In genomic region chr1:221741971-221742554, GRCh38 we compare ENCODE assay signal across 8 cellular contexts. TPM values are rescaled to one million over a fixed set of nuclear protein-coding genes. Genes with fewer than 3 reads are reported as not detected.
DNase-seq lines count a peak whose midpoint lies in the region; ATAC-seq and TF ChIP-seq lines count a peak whose summit lies in the region.

Gene DUSP10 (minus strand): TSS chr1:221742089. CDS start chr1:221739744, 2,345 bp downstream.

- TF ChIP-seq EP300 in upper lobe of left lung (IDR thresholded peaks at IDR 0.05): peak in 1 of 4 donors; percentile 49

- peak within 1 kb of the TSS; percentile 99 to 100 (median 99) for H3K27ac ChIP-seq in upper lobe of left lung

- no peaks in the 10 kb centered on the region for H3K27me3 ChIP-seq in upper lobe of left lung

- no peaks in the 10 kb centered on the region for H3K9me3 ChIP-seq in upper lobe of left lung

- peak; percentile 84 for ATAC-seq in HG02870 (IDR thresholded peaks at IDR 0.05; ENCODE audit: unreplicated experiment)
- peak; percentile 95 to 96 for ATAC-seq in left cardiac atrium
- ATAC-seq in upper lobe of left lung (ENCODE audit: low FRiP score in 2 of 2): peak; percentile 96 to 99

- peak within 1 kb of the TSS; percentile 76 to 81 (median 79) for H3K4me3 ChIP-seq in upper lobe of left lung

- TF ChIP-seq POLR2A in upper lobe of left lung (IDR thresholded peaks at IDR 0.05): peak in 3 of 4 donors; percentile 55 to 96 (median 84)

- peak; percentile 34 for TF ChIP-seq CTCF in GM13977 (IDR thresholded peaks at IDR 0.05; ENCODE audit: extremely low read depth, insufficient read depth, missing control alignments)
- peak in 1 of 6 experiments; percentile 20 for TF ChIP-seq CTCF in upper lobe of left lung (IDR thresholded peaks at IDR 0.05)

- intact Hi-C loops in left cardiac atrium (cut with DNase I): loop anchor here in 1 of 2 donors (10.0 kb wide), 1 partner anchor 423 kb away; no protein-coding TSS in a partner anchor
- intact Hi-C loops in posterior cingulate gyrus (cut with DNase I): loop anchor here (5.0 kb wide), 5 partner anchors 35 to 725 kb away; no protein-coding TSS in a partner anchor

- peaks cover 0 to 11% (median 1%) of the 10 kb centered on the region in 4 donors for H3K36me3 ChIP-seq in upper lobe of left lung

- H3K4me1 ChIP-seq in upper lobe of left lung: peaks cover 18 to 36% (median 20%) of the 10 kb centered on the region in 4 donors

- 0 to 1% methylated on average over 27 to 31 of the region's 34 CpGs for WGBS in upper lobe of left lung, 2 donors

- peak; percentile 98 for DNase-seq in GM13977 (ENCODE audit: low spot score)
- peak; percentile 99 for DNase-seq in NCI-H146 treated with DMSO at 0.1 percent for 48 hours (lab: John Stamatoyannopoulos, UW; ENCODE audit: unreplicated experiment)
- peak; percentile 95 to 100 (median 97) for DNase-seq in T-helper 1 cell
- DNase-seq in amniotic epithelial cell (ENCODE audit: low read depth): peak; percentile 99
- peak; percentile 98 for DNase-seq in left cardiac atrium
- DNase-seq in posterior cingulate gyrus: peak; percentile 97 to 100 (median 99)
- peak; percentile 98 to 99 for DNase-seq in upper lobe of left lung

- in situ Hi-C loops in GM13977 (cut with MboI; ENCODE audit: low pct_unique_long_range_greater_than_20kb, low sequenced_read_pairs, unreplicated experiment): loop anchor here (25.0 kb wide), 2 partner anchors 420 to 720 kb away; no protein-coding TSS in a partner anchor

RNA-seq across cellular contexts. Expression of gene DUSP10, which starts in this region (rescaled TPM):
- total RNA-seq in left cardiac atrium (1 to 10 TPM; 5.3 to 6.5 TPM), upper lobe of left lung (10 to 100 TPM in 5 of 6 donors, 1 to 10 TPM in 1; 7.7 to 13.7 (median 11.9) TPM)

Comparison
In these comparisons a context has a peak if more than half of its experiments do, and no peak if none do; other contexts are left out.
1. Peak in every context shown above with its lines: DNase-seq, ATAC-seq, H3K4me3 ChIP-seq and H3K27ac ChIP-seq.